ENCODE assay signal across 28 cellular contexts in the genomic region with DNA sequence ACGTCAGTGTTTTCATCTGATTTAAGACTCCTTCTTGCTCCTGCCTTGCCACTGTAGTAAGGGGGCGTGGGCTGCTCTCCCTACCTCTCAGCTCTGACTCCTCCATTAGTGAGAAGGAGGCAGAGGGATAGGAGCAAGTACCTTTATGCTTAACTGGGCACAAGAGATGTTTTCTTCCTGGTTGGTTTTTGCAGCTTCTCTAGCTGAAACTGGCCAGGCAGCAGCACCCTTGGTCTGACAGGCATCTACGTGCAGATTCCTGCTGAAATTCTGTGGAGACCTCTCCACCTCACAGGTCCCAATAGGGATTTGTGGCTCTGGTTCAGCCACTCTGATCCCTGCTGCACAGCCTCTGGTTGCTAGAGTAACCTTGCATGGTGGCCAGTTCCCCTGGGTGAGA.
"Had no signal": no experiment of that assay in that cellular context is flagged by ENCODE, and none has a peak within 500 bp of the region (broad histone marks: within the 10 kb centered on the region; RNA-seq: fewer than 3 reads in every experiment).

No MANE protein-coding gene starts in this region.

- H3K27ac Mint-ChIP-seq: naive thymus-derived CD8-positive, alpha-beta T cell; nephron progenitor cell; neural progenitor cell; stimulated activated naive B cell treated with anti-CD40 and anti-IgM and Interleukin-4, amounts not matched to agents 10 μg/mL and 1 μg/mL and 100 μg/mL, for 72 hours had no signal

- H3K36me3 Mint-ChIP-seq: naive thymus-derived CD8-positive, alpha-beta T cell; neural progenitor cell; stimulated activated naive B cell treated with anti-CD40 and anti-IgM and Interleukin-4, amounts not matched to agents 10 μg/mL and 1 μg/mL and 100 μg/mL, for 72 hours had no signal

- H3K9me3 ChIP-seq: neutrophil, prostate gland, thoracic aorta, upper lobe of left lung, vagina had no signal

- H3K4me3 Mint-ChIP-seq: naive thymus-derived CD8-positive, alpha-beta T cell; nephron progenitor cell; neural progenitor cell; stimulated activated naive B cell treated with anti-CD40 and anti-IgM and Interleukin-4, amounts not matched to agents 10 μg/mL and 1 μg/mL and 100 μg/mL, for 72 hours had no signal

- ATAC-seq: left colon; left lung; lower lobe of right lung; naive thymus-derived CD8-positive, alpha-beta T cell; right cardiac atrium; sciatic nerve; stimulated activated naive B cell treated with anti-CD40 and anti-IgM and Interleukin-4, amounts not matched to agents 10 μg/mL and 1 μg/mL and 100 μg/mL, for 72 hours; stimulated activated naive CD8-positive, alpha-beta T cell treated with anti-CD3 and anti-CD28 coated beads, Interleukin-15, Interleukin-2, amounts not matched to agents 100 U/mL and 50 U/mL, for 24 hours had no signal

- H3K4me3 ChIP-seq: left lung, lower lobe of right lung, neural progenitor cell, prostate gland, skin epidermis, suprapubic skin, thoracic aorta, tibial nerve, upper lobe of left lung, vagina had no signal

- H3K9me3 Mint-ChIP-seq: naive thymus-derived CD8-positive, alpha-beta T cell; neural progenitor cell had no signal

- H3K27ac ChIP-seq: left lung, lower lobe of right lung, neural progenitor cell, neutrophil, prostate gland, skin epidermis, suprapubic skin, thoracic aorta, tibial nerve, upper lobe of left lung, vagina had no signal

- H3K27me3 ChIP-seq: left lung, neural progenitor cell, tibial nerve, upper lobe of left lung, vagina had no signal

- H3K9ac ChIP-seq: neural progenitor cell had no signal

- H3K4me1 ChIP-seq: prostate gland, tibial nerve, vagina had no signal

- H3K4me1 Mint-ChIP-seq: stimulated activated naive B cell treated with anti-CD40 and anti-IgM and Interleukin-4, amounts not matched to agents 10 μg/mL and 1 μg/mL and 100 μg/mL, for 72 hours had no signal

- DNase-seq: hippocampal formation; kidney glomerular epithelial cell; left colon; left lung; lower lobe of right lung; mammary epithelial cell; mesenchymal stem cell; naive thymus-derived CD8-positive, alpha-beta T cell; nephron progenitor cell; occipital lobe; retina; right cardiac atrium; stimulated activated CD4-positive, alpha-beta T cell treated with anti-CD3 and anti-CD28 coated beads, Interleukin-12 subunit alpha, Interleukin-12 subunit beta, amount 100 ng/mL, for 4 hours; stimulated activated CD4-positive, alpha-beta T cell treated with anti-CD3 and anti-CD28 coated beads, Interleukin-15, amount 100 ng/mL, for 24 hours; stimulated activated CD4-positive, alpha-beta T cell treated with anti-CD3 and anti-CD28 coated beads, Interleukin-2, amount 100 ng/mL, for 24 hours; stimulated activated CD4-positive, alpha-beta T cell treated with anti-CD3 and anti-CD28 coated beads, Interleukin-4, amount 100 ng/mL, for 1 hour; stimulated activated naive B cell treated with anti-CD40 and anti-IgM and Interleukin-4, amounts not matched to agents 10 μg/mL and 1 μg/mL and 100 μg/mL, for 72 hours; stimulated activated naive CD8-positive, alpha-beta T cell treated with anti-CD3 and anti-CD28 coated beads, Interleukin-15, Interleukin-2, amounts not matched to agents 100 U/mL and 50 U/mL, for 24 hours; upper lobe of left lung had no signal

- H2AFZ ChIP-seq: neural progenitor cell had no signal

- H3K4me2 ChIP-seq: neural progenitor cell had no signal

- H3K36me3 ChIP-seq: left lung, lower lobe of right lung, neural progenitor cell, neutrophil, prostate gland, suprapubic skin, thoracic aorta, tibial nerve, upper lobe of left lung, vagina had no signal
